1 cellular context compared by ENCODE assay signal in genomic region chr9:124658165-124659017, GRCh38.
A peak's percentile ranks its signal among the peaks of the same experiment; 100 is the strongest.
TF ChIP-seq lines count a peak whose summit lies in the region.

No MANE protein-coding gene starts in this region.

TF ChIP-seq in HEK293, 187 proteins besides CTCF, POLR2A, EP300 and RAD21 (continued from another document):
- peak; percentile 65; the same call in 1 of the 2 replicates for TF ChIP-seq ZNF449 (tag by site-specific recombination; IDR thresholded peaks at IDR 0.05)
- TF ChIP-seq ZNF366 (tag by site-specific recombination; conservative IDR thresholded peaks at IDR 0.05), result peak; percentile 93
- no peak for TF ChIP-seq ZBTB6 (tag by site-specific recombination; IDR thresholded peaks at IDR 0.05)
- TF ChIP-seq PRDM2 (tag by site-specific recombination; IDR thresholded peaks at IDR 0.05; ENCODE audit: borderline replicate concordance), result no peak
- TF ChIP-seq ZNF19 (tag by site-specific recombination; IDR thresholded peaks at IDR 0.05; ENCODE audit: low read depth), result no peak
- no peak for TF ChIP-seq YY1 (tag by site-specific recombination; IDR thresholded peaks at IDR 0.05)
- TF ChIP-seq PRDM1 (tag by site-specific recombination; IDR thresholded peaks at IDR 0.05), result peak; percentile 7; the same call in 1 of the 2 replicates
- TF ChIP-seq ZNF514 (tag by site-specific recombination; IDR thresholded peaks at IDR 0.05), result no peak
- TF ChIP-seq ZNF311 (tag by site-specific recombination; IDR thresholded peaks at IDR 0.05; ENCODE audit: borderline replicate concordance), result no peak
- TF ChIP-seq ZNF792 (tag by site-specific recombination; IDR thresholded peaks at IDR 0.05), result no peak
- no peak for TF ChIP-seq ZNF155 (tag by site-specific recombination; IDR thresholded peaks at IDR 0.05)
- TF ChIP-seq ZBTB1 (tag by site-specific recombination; IDR thresholded peaks at IDR 0.05), result no peak
- no peak for TF ChIP-seq KLF10 (tag by site-specific recombination; IDR thresholded peaks at IDR 0.05)
- no peak for TF ChIP-seq HIC1 (tag by site-specific recombination; IDR thresholded peaks at IDR 0.05)
- no peak for TF ChIP-seq ZBTB11 (tag by site-specific recombination; conservative IDR thresholded peaks at IDR 0.05; ENCODE audit: low read depth)
- TF ChIP-seq ZNF707 (tag by site-specific recombination; IDR thresholded peaks at IDR 0.05), result no peak
- no peak for TF ChIP-seq INSM2 (tag by site-specific recombination; IDR thresholded peaks at IDR 0.05)
- peak; percentile 73 for TF ChIP-seq ZBTB17 (tag by site-specific recombination; IDR thresholded peaks at IDR 0.05)
- no peak for TF ChIP-seq ZNF335 (tag by site-specific recombination; conservative IDR thresholded peaks at IDR 0.05)
- no peak for TF ChIP-seq ZNF843 (tag by site-specific recombination; IDR thresholded peaks at IDR 0.05)
- TF ChIP-seq ZNF23 (tag by site-specific recombination; IDR thresholded peaks at IDR 0.05; ENCODE audit: borderline replicate concordance), result no peak
- TF ChIP-seq ZNF513 (tag by site-specific recombination; IDR thresholded peaks at IDR 0.05), result no peak
- TF ChIP-seq ZNF529 (tag by site-specific recombination; IDR thresholded peaks at IDR 0.05; ENCODE audit: insufficient replicate concordance), result no peak
- TF ChIP-seq ZNF398 (tag by site-specific recombination; IDR thresholded peaks at IDR 0.05), result no peak
- TF ChIP-seq ZNF658 (tag by site-specific recombination; IDR thresholded peaks at IDR 0.05), result no peak
- TF ChIP-seq ZSCAN30 (tag by site-specific recombination; IDR thresholded peaks at IDR 0.05), result no peak
- TF ChIP-seq ZNF26 (tag by site-specific recombination; IDR thresholded peaks at IDR 0.05), result no peak
- TF ChIP-seq ZNF2 (tag by site-specific recombination; IDR thresholded peaks at IDR 0.05), result 0 out of 2 replicates have a peak, but pooled peaks have one; percentile 35
- TF ChIP-seq IKZF3 (tag by site-specific recombination; IDR thresholded peaks at IDR 0.05), result no peak
- peak; percentile 73 for TF ChIP-seq ZNF629 (tag by site-specific recombination; IDR thresholded peaks at IDR 0.05)
- no peak for TF ChIP-seq ZNF580 (tag by site-specific recombination; IDR thresholded peaks at IDR 0.05)
- no peak for TF ChIP-seq ZNF560 (tag by site-specific recombination; IDR thresholded peaks at IDR 0.05; ENCODE audit: borderline replicate concordance)
